Comparison of ENCODE assay signal across 12 cellular contexts in genomic region chr6:111550953-111551352, GRCh38. TPM values are rescaled to one million over a fixed set of nuclear protein-coding genes. Genes with fewer than 3 reads are reported as not detected.
DNase-seq lines count a peak whose midpoint lies in the region; ATAC-seq and TF ChIP-seq lines count a peak whose summit lies in the region.
"Had no signal": no experiment of that assay in that cellular context is flagged by ENCODE, and none has a peak within 500 bp of the region (broad histone marks: within the 10 kb centered on the region; RNA-seq: fewer than 3 reads in every experiment).

No MANE protein-coding gene starts in this region.

- CTCF ChIA-PET in RWPE1 (lab: Yijun Ruan, JAX), result no interaction called here

- H3K27me3 Mint-ChIP-seq in activated naive CD8-positive, alpha-beta T cell treated with anti-CD3 and anti-CD28 coated beads, Interleukin-2, amount 50 U/mL, for 24 hours, result no peaks in the 10 kb centered on the region
- H3K27me3 Mint-ChIP-seq: activated CD8-positive, alpha-beta memory T cell treated with anti-CD3 and anti-CD28 coated beads, Interleukin-2, amount 10 ng/mL, durations not matched to agents 7 days and 5 days had no signal

- no peak overlapping the region for H3K4me3 Mint-ChIP-seq in activated naive CD8-positive, alpha-beta T cell treated with anti-CD3 and anti-CD28 coated beads, Interleukin-2, amount 50 U/mL, for 24 hours
- H3K4me3 Mint-ChIP-seq: activated CD8-positive, alpha-beta memory T cell treated with anti-CD3 and anti-CD28 coated beads, Interleukin-2, amount 10 ng/mL, durations not matched to agents 7 days and 5 days; natural killer cell had no signal

- H3K4me3 ChIP-seq in lower lobe of right lung (no peak overlapping the region), stomach (no peak overlapping the region)
- no peak overlapping the region for H3K4me3 ChIP-seq in effector memory CD4-positive, alpha-beta T cell (ENCODE audit: insufficient read depth, low read depth, low read length, poor library complexity, severe bottlenecking)
- H3K4me3 ChIP-seq: thoracic aorta had no signal

- H3K36me3 ChIP-seq in lower lobe of right lung (no peaks in the 10 kb centered on the region), stomach (no peaks in the 10 kb centered on the region)
- no peaks in the 10 kb centered on the region for H3K36me3 ChIP-seq in effector memory CD4-positive, alpha-beta T cell (ENCODE audit: control insufficient read depth, insufficient read depth, low read length)
- H3K36me3 ChIP-seq: thoracic aorta had no signal

- H3K9me3 ChIP-seq in lower lobe of right lung (no peaks in the 10 kb centered on the region), stomach (no peaks in the 10 kb centered on the region)
- H3K9me3 ChIP-seq in effector memory CD4-positive, alpha-beta T cell (ENCODE audit: control insufficient read depth, low read length), result no peaks in the 10 kb centered on the region
- H3K9me3 ChIP-seq: thoracic aorta had no signal

- WGBS in stomach, 5 donors, result 36 to 76% (median 42%) methylated on average over 8 of the region's 8 CpGs

- H3K27me3 ChIP-seq in lower lobe of right lung (ENCODE audit: low read depth) (no peaks in the 10 kb centered on the region), stomach (no peaks in the 10 kb centered on the region)
- no peaks in the 10 kb centered on the region for H3K27me3 ChIP-seq in effector memory CD4-positive, alpha-beta T cell (replicated peaks; ENCODE audit: control insufficient read depth, insufficient read depth, low read length, poor library complexity, severe bottlenecking)

- H3K4me1 ChIP-seq in lower lobe of right lung (peaks cover 25% of the 10 kb centered on the region), stomach (peaks cover 39 to 60% (median 48%) of the 10 kb centered on the region in 4 donors)
- H3K4me1 ChIP-seq in effector memory CD4-positive, alpha-beta T cell (ENCODE audit: control insufficient read depth, insufficient read depth, low read length, poor library complexity, severe bottlenecking), result no peaks in the 10 kb centered on the region

- peaks cover 1% of the 10 kb centered on the region for H3K36me3 Mint-ChIP-seq in activated naive CD8-positive, alpha-beta T cell treated with anti-CD3 and anti-CD28 coated beads, Interleukin-2, amount 50 U/mL, for 24 hours (ENCODE audit: low read depth)
- H3K36me3 Mint-ChIP-seq: activated CD8-positive, alpha-beta memory T cell treated with anti-CD3 and anti-CD28 coated beads, Interleukin-2, amount 10 ng/mL, durations not matched to agents 7 days and 5 days; natural killer cell had no signal

- ATAC-seq in lower lobe of right lung, result no peak
- no peak for ATAC-seq in activated naive CD8-positive, alpha-beta T cell treated with anti-CD3 and anti-CD28 coated beads, Interleukin-2, amount 50 U/mL, for 24 hours
- ATAC-seq: activated CD8-positive, alpha-beta memory T cell treated with anti-CD3 and anti-CD28 coated beads, Interleukin-2, amount 10 ng/mL, durations not matched to agents 7 days and 5 days; natural killer cell had no signal

- no peak for TF ChIP-seq CTCF in RWPE1 (conservative IDR thresholded peaks at IDR 0.05; ENCODE audit: low read depth)
- no peak for TF ChIP-seq CTCF in lower lobe of right lung (IDR thresholded peaks at IDR 0.05)
- TF ChIP-seq CTCF in stomach (IDR thresholded peaks at IDR 0.05), result no peak

- no peak for TF ChIP-seq POLR2A in stomach (IDR thresholded peaks at IDR 0.05)

- no peak overlapping the region for H3K27ac Mint-ChIP-seq in activated naive CD8-positive, alpha-beta T cell treated with anti-CD3 and anti-CD28 coated beads, Interleukin-2, amount 50 U/mL, for 24 hours
- H3K27ac Mint-ChIP-seq: activated CD8-positive, alpha-beta memory T cell treated with anti-CD3 and anti-CD28 coated beads, Interleukin-2, amount 10 ng/mL, durations not matched to agents 7 days and 5 days; natural killer cell had no signal

- no peaks in the 10 kb centered on the region for H3K9me3 Mint-ChIP-seq in activated naive CD8-positive, alpha-beta T cell treated with anti-CD3 and anti-CD28 coated beads, Interleukin-2, amount 50 U/mL, for 24 hours
- H3K9me3 Mint-ChIP-seq: natural killer cell had no signal

- POLR2A ChIA-PET in RWPE1 (lab: Yijun Ruan, JAX; ENCODE audit: low non-redundant PET), result no interaction called here

- DNase-seq in NCI-H1417 (lab: John Stamatoyannopoulos, UW) (peak in 2 of 3 experiments; percentile 41 to 47), NCI-H1417 treated with DMSO at 0.1 percent for 48 hours (lab: John Stamatoyannopoulos, UW) (no peak), RWPE1 (ENCODE audit: low spot score) (no peak), lower lobe of right lung (no peak), stomach (no peak), iPS-NIHi11 (ENCODE audit: low spot score) (no peak)
- no peak for DNase-seq in effector memory CD4-positive, alpha-beta T cell
- no peak for DNase-seq in activated naive CD8-positive, alpha-beta T cell treated with anti-CD3 and anti-CD28 coated beads, Interleukin-2, amount 50 U/mL, for 24 hours
- DNase-seq: activated CD8-positive, alpha-beta memory T cell treated with anti-CD3 and anti-CD28 coated beads, Interleukin-2, amount 10 ng/mL, durations not matched to agents 7 days and 5 days; Kasumi-1; natural killer cell had no signal

- peaks cover 4% of the 10 kb centered on the region for H3K4me1 Mint-ChIP-seq in activated naive CD8-positive, alpha-beta T cell treated with anti-CD3 and anti-CD28 coated beads, Interleukin-2, amount 50 U/mL, for 24 hours
- H3K4me1 Mint-ChIP-seq: activated CD8-positive, alpha-beta memory T cell treated with anti-CD3 and anti-CD28 coated beads, Interleukin-2, amount 10 ng/mL, durations not matched to agents 7 days and 5 days had no signal

- intact Hi-C loops in lower lobe of right lung (cut with DNase I), result no loop called here
- intact Hi-C loops in stomach (cut with DNase I; ENCODE audit: low total_unique reads), result no loop called here

- no peak for TF ChIP-seq EP300 in stomach (IDR thresholded peaks at IDR 0.05)

- H3K27ac ChIP-seq in RWPE1 (peak overlapping the region; percentile 81; the same call in 1 of the 2 replicates), lower lobe of right lung (peak overlapping the region; percentile 61), stomach (peak overlapping the region; percentile 71 to 88 (median 84))
- no peak overlapping the region for H3K27ac ChIP-seq in effector memory CD4-positive, alpha-beta T cell (ENCODE audit: insufficient read depth, low read length, poor library complexity, severe bottlenecking)

RNA-seq across cellular contexts. Expression of gene TRAF3IP2, which starts 54.7 kb away (rescaled TPM):
- total RNA-seq in lower lobe of right lung (37.5 TPM), stomach (10 to 100 TPM; 11.1 to 87.2 (median 23.5) TPM)
- 10 to 100 TPM; 40.6 to 64.4 (median 62.5) TPM for polyA plus RNA-seq in stomach

Comparison
In these comparisons a context has a peak if more than half of its experiments do, and no peak if none do; other contexts are left out.
1. DNase-seq: peak in NCI-H1417 (2 of 3); none in NCI-H1417 treated with DMSO at 0.1 percent for 48 hours (single experiment), RWPE1 (single experiment), lower lobe of right lung (single experiment), stomach (single experiment), effector memory CD4-positive, alpha-beta T cell (0 of 3), activated naive CD8-positive, alpha-beta T cell treated with anti-CD3 and anti-CD28 coated beads, Interleukin-2, amount 50 U/mL, for 24 hours (single experiment) and iPS-NIHi11 (single experiment).